In genomic region chr10:17006631-17007161, GRCh38 we compare ENCODE assay signal across 13 cellular contexts.
DNase-seq lines count a peak whose midpoint lies in the region; ATAC-seq, FAIRE-seq and TF ChIP-seq lines count a peak whose summit lies in the region.
"Had no signal": no experiment of that assay in that cellular context is flagged by ENCODE, and none has a peak within 500 bp of the region (broad histone marks: within the 10 kb centered on the region; RNA-seq: fewer than 3 reads in every experiment).

No MANE protein-coding gene starts in this region.

- H3K4me1 ChIP-seq in HEK293 (ENCODE audit: control insufficient read depth, insufficient read depth, low read length) (peaks cover 10% of the 10 kb centered on the region; the same call in 1 of the 2 replicates), K562 (replicated peaks in 1 of 2; ENCODE audit: control insufficient read depth in 2 of 2, insufficient read depth in 2 of 2, low read length in 2 of 2) (no peaks in the 10 kb centered on the region; a peak in 2 of 5 replicates), smooth muscle cell (ENCODE audit: low read depth) (peaks cover 24% of the 10 kb centered on the region)

- peak overlapping the region; percentile 35 for H3K27ac ChIP-seq in HEK293 (ENCODE audit: extremely low read depth, low read depth, low read length)
- no peak overlapping the region for H3K27ac ChIP-seq in K562 (ENCODE audit: extremely low read depth, low read depth, low read length)
- H3K27ac ChIP-seq in smooth muscle cell (ENCODE audit: low read depth) = peak overlapping the region; percentile 96

- ATAC-seq in K562 (no peak), GM21423 (IDR thresholded peaks at IDR 0.05; ENCODE audit: unreplicated experiment) (no peak), HG03175 (IDR thresholded peaks at IDR 0.05; ENCODE audit: unreplicated experiment) (no peak), GM18519 (IDR thresholded peaks at IDR 0.05; ENCODE audit: low FRiP score, unreplicated experiment) (no peak), GM21360 (IDR thresholded peaks at IDR 0.05; ENCODE audit: unreplicated experiment) (no peak)

- no TSS peak for BruUV-seq in K562 (replicated peaks; lab: Mats Ljungman, UMichigan)

- DNase-seq in K562 (ENCODE audit: extremely low read depth in 1 of 4, low spot score in 3 of 4) = no peak
- peak; percentile 79 for DNase-seq in islet precursor cell
- no peak for DNase-seq in smooth muscle cell (lab: John Stamatoyannopoulos, UW; ENCODE audit: unreplicated experiment)
- DNase-seq: activated CD4-positive, CD25-positive, alpha-beta regulatory T cell treated with anti-CD3 and anti-CD28 coated beads, Interleukin-2, amount 50 U/mL, for 72 hours; activated effector memory CD4-positive, alpha-beta T cell treated with Interleukin-2 at 50 U/mL for 16 hours; CD4-positive, alpha-beta memory T cell; NCI-H2081; SHP77 had no signal

- H3K4me2 ChIP-seq in K562 (ENCODE audit: insufficient read depth, low read length) (no peak overlapping the region), smooth muscle cell (peak overlapping the region; percentile 62)

- H3K9me3 ChIP-seq in HEK293 (ENCODE audit: control insufficient read depth, insufficient read depth, low read depth, low read length) (no peaks in the 10 kb centered on the region), K562 (replicated peaks; ENCODE audit: control insufficient read depth, insufficient read depth, low read depth, low read length) (no peaks in the 10 kb centered on the region), smooth muscle cell (replicated peaks; ENCODE audit: low read depth) (no peaks in the 10 kb centered on the region)

- no peak for TF ChIP-seq RAD21 in K562 (CRISPR knock-in tag; conservative IDR thresholded peaks at IDR 0.05 in 1 of 2, IDR thresholded peaks at IDR 0.05 in 1 of 2)

- H3K27me3 ChIP-seq in K562 (ENCODE audit: control insufficient read depth in 2 of 2, insufficient read depth in 2 of 2, low read length in 2 of 2) = 0 out of 5 replicates have a peak, but pooled peaks cover 0 to 5% of the 10 kb centered on the region in 2 experiments
- H3K27me3 ChIP-seq in smooth muscle cell (ENCODE audit: low read depth) = no peaks in the 10 kb centered on the region

- no peak overlapping the region for H3K9ac ChIP-seq in K562 (ENCODE audit: insufficient read depth in 1 of 2, low read depth in 2 of 2, low read length in 2 of 2)
- H3K9ac ChIP-seq in smooth muscle cell (ENCODE audit: low read depth) = peak overlapping the region; percentile 78

- no peaks in the 10 kb centered on the region for H3K9me1 ChIP-seq in K562 (ENCODE audit: control insufficient read depth, insufficient read depth, low read length)

- in situ Hi-C loops in K562 (cut with MboI) = no loop called here

- CTCF ChIA-PET in HEK293 (lab: Yijun Ruan, JAX) = interaction anchor here (0.6 kb wide), 2 partner anchors 44 to 736 kb away, joined by 3 read pairs; no protein-coding TSS in a partner anchor
- CTCF ChIA-PET in K562 (lab: Yijun Ruan, JAX; ENCODE audit: low intra/inter-chr PET ratio) = no interaction called here

- TF ChIP-seq CTCF in HEK293 (tag by site-specific recombination; IDR thresholded peaks at IDR 0.05) (no peak), K562 (IDR thresholded peaks at IDR 0.05 in 2 of 3, conservative IDR thresholded peaks at IDR 0.05 in 1 of 3; ENCODE audit: insufficient read depth in 2 of 3, low read depth in 1 of 3, low read length in 3 of 3) (no peak), smooth muscle cell (IDR thresholded peaks at IDR 0.05; ENCODE audit: borderline replicate concordance, insufficient read depth, poor library complexity, severe bottlenecking) (no peak)

- no peak for TF ChIP-seq EP300 in K562 (IDR thresholded peaks at IDR 0.05; ENCODE audit: low read length)

- intact Hi-C loops in K562 (cut with micrococcal nuclease) = no loop called here

- POLR2A ChIA-PET in HEK293 (lab: Yijun Ruan, JAX) (interaction anchor here (3.2 kb wide), 1 partner anchor 223 kb away, joined by 20 read pairs; no protein-coding TSS in a partner anchor), K562 (lab: Yijun Ruan, JAX) (no interaction called here)

- H3K79me2 ChIP-seq in K562 (ENCODE audit: control insufficient read depth, insufficient read depth, low read length) = no peaks in the 10 kb centered on the region
- no peaks in the 10 kb centered on the region for H3K79me2 ChIP-seq in smooth muscle cell (ENCODE audit: low read depth)

- no peak overlapping the region for H2AFZ ChIP-seq in K562 (ENCODE audit: low read depth, low read length)
- peak overlapping the region; percentile 22 for H2AFZ ChIP-seq in smooth muscle cell (ENCODE audit: low read depth)

- H3K36me3 ChIP-seq in HEK293 (ENCODE audit: control insufficient read depth in 2 of 2, insufficient read depth in 1 of 2, low read length in 2 of 2) (no peaks in the 10 kb centered on the region), K562 (ENCODE audit: control insufficient read depth, insufficient read depth, low read length) (no peaks in the 10 kb centered on the region), smooth muscle cell (ENCODE audit: low read depth) (no peaks in the 10 kb centered on the region)

- FAIRE-seq in K562 (lab: Jason Lieb, UNC) = no peak

- no peaks in the 10 kb centered on the region for H4K20me1 ChIP-seq in K562 (replicated peaks; ENCODE audit: control insufficient read depth, insufficient read depth, low read length)
- no peaks in the 10 kb centered on the region for H4K20me1 ChIP-seq in smooth muscle cell (ENCODE audit: low read depth)

- peaks cover 46% of the 10 kb centered on the region for H3F3A ChIP-seq in smooth muscle cell (ENCODE audit: low read depth)

- H3K4me3 ChIP-seq in HEK293 (ENCODE audit: low read depth, low read length) = no peak overlapping the region
- H3K4me3 ChIP-seq in K562 = no peak overlapping the region
- no peak overlapping the region for H3K4me3 ChIP-seq in smooth muscle cell

- WGBS in K562 (ENCODE audit: insufficient coverage, low coverage, missing lambda C conversion rate) = 52% methylated on average over 8 of the region's 8 CpGs
- WGBS in smooth muscle cell (ENCODE audit: low lambda C conversion rate) = 45% methylated on average over 8 of the region's 8 CpGs

- no peak for TF ChIP-seq POLR2A in K562 (conservative IDR thresholded peaks at IDR 0.05)

TF ChIP-seq in HEK293, 187 proteins besides CTCF, POLR2A, EP300 and RAD21 (continues in another document):
- peak; percentile 21; the same call in 1 of the 2 replicates for TF ChIP-seq ZNF398 (tag by site-specific recombination; IDR thresholded peaks at IDR 0.05)
- no peak for TF ChIP-seq ZNF146 (tag by site-specific recombination; IDR thresholded peaks at IDR 0.05)
- TF ChIP-seq ZSCAN16 (tag by site-specific recombination; IDR thresholded peaks at IDR 0.05) = no peak
- TF ChIP-seq OSR2 (tag by site-specific recombination; IDR thresholded peaks at IDR 0.05) = no peak

TF ChIP-seq in K562, 482 proteins besides CTCF, POLR2A, EP300 and RAD21:
- TF ChIP-seq USF2 (CRISPR knock-in tag; IDR thresholded peaks at IDR 0.05) (0 out of 2 replicates have a peak, but pooled peaks have one; percentile 25), PCBP1 (IDR thresholded peaks at IDR 0.05; ENCODE audit: low read depth, low read length, poor library complexity, severe bottlenecking) (no peak), ZNF311 (CRISPR knock-in tag; IDR thresholded peaks at IDR 0.05) (no peak), JUN (IDR thresholded peaks at IDR 0.05; ENCODE audit: borderline replicate concordance, low read depth, low read length) (peak; percentile 91), JUN (CRISPR knock-in tag; IDR thresholded peaks at IDR 0.05; ENCODE audit: borderline replicate concordance) (no peak), ATF3 (IDR thresholded peaks at IDR 0.05) (peak; percentile 91), ATF3 (CRISPR knock-in tag; conservative IDR thresholded peaks at IDR 0.05) (no peak), ZFP36 (IDR thresholded peaks at IDR 0.05; ENCODE audit: low read depth, low read length, partially characterized antibody) (no peak), FOXA3 (CRISPR knock-in tag; conservative IDR thresholded peaks at IDR 0.05 in 1 of 2, IDR thresholded peaks at IDR 0.05 in 1 of 2) (no peak), DEAF1 (CRISPR knock-in tag; IDR thresholded peaks at IDR 0.05) (no peak), JUND (IDR thresholded peaks at IDR 0.05; ENCODE audit: borderline replicate concordance, low read depth, low read length) (peak; percentile 81; the same call in 1 of the 2 replicates), JUND (tag; IDR thresholded peaks at IDR 0.05; ENCODE audit: borderline replicate concordance, low read depth, low read length) (peak; percentile 34; the same call in 1 of the 3 replicates)
TF ChIP-seq in K562: peak in this region for 4.

Comparison
In these comparisons a context has a peak if more than half of its experiments do, and no peak if none do; other contexts are left out.
1. Of the 44 proteins assayed by ChIP-seq in both K562 and HEK293: peak only in K562: none; only in HEK293: ATF2, KLF10, KLF16, PATZ1, PRDM10, ZNF184 and 3 more; in both: none; in neither: 35.